ENCODE assay signal across 16 cellular contexts in genomic region chr12:80977356-80977755, GRCh38. TPM values are rescaled to one million over a fixed set of nuclear protein-coding genes. Genes with fewer than 3 reads are reported as not detected.
DNase-seq lines count a peak whose midpoint lies in the region; ATAC-seq and TF ChIP-seq lines count a peak whose summit lies in the region.
"Had no signal": no experiment of that assay in that cellular context is flagged by ENCODE, and none has a peak within 500 bp of the region (broad histone marks: within the 10 kb centered on the region; RNA-seq: fewer than 3 reads in every experiment).

No MANE protein-coding gene starts in this region.

- H3K4me3 ChIP-seq in A673 (ENCODE audit: low read depth, low read length, poor library complexity, severe bottlenecking): no peak overlapping the region
- H3K4me3 ChIP-seq: A549, HAP-1 had no signal

- POLR2A ChIA-PET in A673 (lab: Charles Lee; ENCODE audit: low non-redundant PET): no interaction called here

- no peaks in the 10 kb centered on the region for H3K27me3 ChIP-seq in A673 (replicated peaks; ENCODE audit: insufficient read depth, low read depth, low read length, poor library complexity)

- ATAC-seq in GM19351 (IDR thresholded peaks at IDR 0.05; ENCODE audit: unreplicated experiment): no peak
- ATAC-seq: A549; CD8-positive, alpha-beta T cell had no signal

- H3K9me3 ChIP-seq in A673 (ENCODE audit: low read depth, low read length, poor library complexity, severe bottlenecking): no peaks in the 10 kb centered on the region
- H3K9me3 ChIP-seq: A549, Caco-2, HAP-1 had no signal

- DNase-seq in A673 (ENCODE audit: low spot score) (peak; percentile 41), NCI-H526 (lab: John Stamatoyannopoulos, UW) (peak; percentile 26 to 45), OCI-M1 (lab: John Stamatoyannopoulos, UW) (peak; percentile 9), astrocyte of the hippocampus (ENCODE audit: low read depth, low spot score) (peak; percentile 64), dedifferentiated amniotic fluid mesenchymal stem cell (ENCODE audit: extremely low spot score) (no peak), HUDEP-2 (lab: John Stamatoyannopoulos, UW; ENCODE audit: unreplicated experiment in 76 of 76) (no peak)
- DNase-seq: 8988T; C1 segment of cervical spinal cord; Caco-2; CD8-positive, alpha-beta T cell; DMS153; DND-41; GOT3 had no signal

- no peak overlapping the region for H3K27ac ChIP-seq in A673 (ENCODE audit: low read depth, low read length, poor library complexity, severe bottlenecking)
- H3K27ac ChIP-seq: A549 had no signal

- CTCF ChIA-PET in A673 (lab: Charles Lee): no interaction called here

- TF ChIP-seq CTCF in A673 (conservative IDR thresholded peaks at IDR 0.05; ENCODE audit: low read depth, low read length): no peak

- no peaks in the 10 kb centered on the region for H3K4me1 ChIP-seq in A673 (ENCODE audit: insufficient read depth, low read length, poor library complexity, severe bottlenecking)
- H3K4me1 ChIP-seq: A549, Caco-2 had no signal

- no peaks in the 10 kb centered on the region for H3K36me3 ChIP-seq in A673 (ENCODE audit: insufficient read depth, low read length, poor library complexity, severe bottlenecking)
- H3K36me3 ChIP-seq: HAP-1 had no signal

- intact Hi-C loops in A673 (cut with micrococcal nuclease; ENCODE audit: unreplicated experiment): no loop called here

- no TSS peak for BruUV-seq in A673 (replicated peaks; lab: Mats Ljungman, UMichigan)

RNA-seq across cellular contexts. Expression of gene LIN7A, which starts 39.6 kb away (rescaled TPM):
- 10.0 and 10.7 TPM in 2 replicates for total RNA-seq in A673 (2021)
- total RNA-seq: CD8-positive, alpha-beta T cell had no signal

Comparison
In these comparisons a context has a peak if more than half of its experiments do, and no peak if none do; other contexts are left out.
1. DNase-seq: peak in A673 (single experiment), NCI-H526 (2 of 2), OCI-M1 (single experiment) and astrocyte of the hippocampus (single experiment); none in dedifferentiated amniotic fluid mesenchymal stem cell (single experiment) and HUDEP-2 (0 of 76).